Comparison of ENCODE assay signal across 31 cellular contexts in the genomic region with DNA sequence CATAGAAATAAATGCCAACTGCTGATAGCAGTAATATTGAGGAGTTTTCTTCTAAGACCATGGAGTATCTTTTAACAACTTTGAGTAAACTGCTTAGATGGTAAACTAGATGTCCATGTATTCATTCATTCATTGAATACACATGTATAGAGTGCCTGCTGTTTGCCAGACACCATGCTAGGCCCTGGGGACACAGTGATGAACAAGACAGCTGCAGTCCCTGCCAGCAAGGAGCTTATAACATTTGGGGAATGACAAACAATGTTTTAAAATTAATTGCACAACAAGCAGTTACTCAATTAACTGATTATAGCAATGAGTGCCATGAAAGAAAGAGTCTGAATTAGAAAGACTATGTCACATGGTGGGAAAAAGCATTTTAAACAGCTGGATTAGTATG.
"Had no signal": no experiment of that assay in that cellular context is flagged by ENCODE, and none has a peak within 500 bp of the region (broad histone marks: within the 10 kb centered on the region; RNA-seq: fewer than 3 reads in every experiment).

No MANE protein-coding gene starts in this region.

- ATAC-seq: activated CD8-positive, alpha-beta T cell treated with anti-CD3 and anti-CD28 coated beads for 36 hours; activated naive CD8-positive, alpha-beta T cell treated with anti-CD3 and anti-CD28 coated beads, Interleukin-2, amount 50 U/mL, for 24 hours; activated T-cell treated with anti-CD3 and anti-CD28 coated beads, Interleukin-2, amount 50 U/mL, for 4 hours; activated T-cell treated with anti-CD3 and anti-CD28 coated beads, Interleukin-2, amount 50 U/mL, for 72 hours; activated T-helper 17 cell treated with anti-CD3 and anti-CD28 coated beads, Interleukin-2, amount 50 U/mL, for 72 hours; T-cell had no signal

- H3K27me3 ChIP-seq: ascending aorta, cardiac muscle cell had no signal

- DNase-seq: activated B cell treated with CpG ODN at 0.5 μM for 24 hours; activated CD4-positive, alpha-beta memory T cell treated with anti-CD3 and anti-CD28 coated beads for 36 hours; activated CD4-positive, alpha-beta T cell treated with anti-CD3 and anti-CD28 coated beads for 4 hours; activated CD4-positive, alpha-beta T cell treated with anti-CD3 and anti-CD28 coated beads, Interleukin-2, amount 10 ng/mL, durations not matched to agents 24 days and 14 days; activated CD4-positive, alpha-beta T cell treated with anti-CD3 and anti-CD28 coated beads, Interleukin-2, amount 50 U/mL, for 1 hour; activated CD4-positive, alpha-beta T cell treated with anti-CD3 and anti-CD28 coated beads, Interleukin-2, amount 50 U/mL, for 4 hours; activated CD4-positive, CD25-positive, alpha-beta regulatory T cell treated with anti-CD3 and anti-CD28 coated beads, Interleukin-2, amount 50 U/mL, for 72 hours; activated CD8-positive, alpha-beta memory T cell treated with anti-CD3 and anti-CD28 coated beads, Interleukin-2, amount 50 U/mL, for 4 hours; activated CD8-positive, alpha-beta T cell treated with anti-CD3 and anti-CD28 coated beads for 36 hours; activated effector memory CD4-positive, alpha-beta T cell treated with anti-CD3 and anti-CD28 coated beads, Interleukin-2, amount 50 U/mL, for 16 hours; activated gamma-delta T cell treated with Interleukin-2 at 50 U/mL for 16 hours; activated naive CD4-positive, alpha-beta T cell; activated naive CD4-positive, alpha-beta T cell treated with anti-CD3 and anti-CD28 coated beads for 36 hours; activated naive CD4-positive, alpha-beta T cell treated with anti-CD3 and anti-CD28 coated beads, Interleukin-2, amount 50 U/mL, for 16 hours; activated naive CD8-positive, alpha-beta T cell treated with anti-CD3 and anti-CD28 coated beads, Interleukin-2, amount 10 ng/mL, durations not matched to agents 7 days and 5 days; activated naive CD8-positive, alpha-beta T cell treated with anti-CD3 and anti-CD28 coated beads, Interleukin-2, amount 50 U/mL, for 24 hours; activated T-cell treated with anti-CD3 and anti-CD28 coated beads for 4 hours; activated T-cell treated with anti-CD3 and anti-CD28 coated beads, Interleukin-2, amount 50 U/mL, for 1 hour; activated T-cell treated with anti-CD3 and anti-CD28 coated beads, Interleukin-2, amount 50 U/mL, for 4 hours; activated T-cell treated with anti-CD3 and anti-CD28 coated beads, Interleukin-2, amount 50 U/mL, for 72 hours; amygdala; anterior cingulate cortex; caudate nucleus; cerebellar nuclear complex; T-cell; T-helper 2 cell; T-helper 9 cell had no signal

- H3K36me3 ChIP-seq: cardiac muscle cell had no signal

- H3K27ac ChIP-seq: ascending aorta, cardiac muscle cell, VCaP had no signal

- H3K4me1 ChIP-seq: ascending aorta had no signal

- H3K9me3 ChIP-seq: ascending aorta had no signal

- H3K4me3 ChIP-seq: ascending aorta, cardiac muscle cell had no signal
